In genomic region chr6:31896856-31897611, GRCh38 we compare ENCODE assay signal across 8 cellular contexts. TPM values are rescaled to one million over a fixed set of nuclear protein-coding genes. Genes with fewer than 3 reads are reported as not detected.
DNase-seq lines count a peak whose midpoint lies in the region; ATAC-seq and TF ChIP-seq lines count a peak whose summit lies in the region.

No MANE protein-coding gene starts in this region.

- H3K27me3 ChIP-seq in duodenal mucosa (ENCODE audit: control insufficient read depth in 1 of 2, insufficient read depth in 2 of 2, low read length in 2 of 2): no peaks in the 10 kb centered on the region

- TF ChIP-seq CTCF in nephron (IDR thresholded peaks at IDR 0.05; ENCODE audit: unreplicated experiment in 3 of 3): no peak
- TF ChIP-seq CTCF in omental fat pad (IDR thresholded peaks at IDR 0.05): no peak

- no peak for ATAC-seq in omental fat pad (ENCODE audit: low FRiP score)

- peak overlapping the region; percentile 1 to 60 for H3K9ac ChIP-seq in duodenal mucosa (ENCODE audit: low read depth in 1 of 2, low read length in 2 of 2)

- H3K4me1 Mint-ChIP-seq in nephron: peaks cover 21% of the 10 kb centered on the region

- peaks cover 10 to 29% of the 10 kb centered on the region in 2 donors for H3K36me3 ChIP-seq in duodenal mucosa (ENCODE audit: control insufficient read depth in 1 of 2, insufficient read depth in 2 of 2, low read length in 2 of 2)

- peak overlapping the region; percentile 95 for H3K4me3 ChIP-seq in GM08714 (ENCODE audit: low read length)
- peak overlapping the region; percentile 67 to 92 for H3K4me3 ChIP-seq in duodenal mucosa (ENCODE audit: low read depth in 1 of 2, low read length in 2 of 2)

- H3K9me3 ChIP-seq in duodenal mucosa (ENCODE audit: control insufficient read depth in 1 of 2, low read length in 2 of 2): no peaks in the 10 kb centered on the region

- peaks cover 5 to 24% of the 10 kb centered on the region in 2 donors for H3K4me1 ChIP-seq in duodenal mucosa (ENCODE audit: control insufficient read depth in 1 of 2, insufficient read depth in 2 of 2, low read length in 2 of 2)

- no peaks in the 10 kb centered on the region for H3K9me3 Mint-ChIP-seq in nephron

- H3K27me3 Mint-ChIP-seq in nephron (ENCODE audit: low read depth): no peaks in the 10 kb centered on the region

- H3K36me3 Mint-ChIP-seq in nephron (ENCODE audit: low read depth): peaks cover 25% of the 10 kb centered on the region

- H3K27ac ChIP-seq in duodenal mucosa (ENCODE audit: low read depth, low read length): no peak overlapping the region

- H3K27ac Mint-ChIP-seq in nephron: peak overlapping the region; percentile 8 to 86 (median 72)

- peak; percentile 68 for DNase-seq in NCI-H69 (lab: John Stamatoyannopoulos, UW)
- DNase-seq in NCI-H2029 treated with DMSO at 0.1 percent for 48 hours (lab: John Stamatoyannopoulos, UW): no peak
- DNase-seq in omental fat pad (ENCODE audit: low spot score): no peak
- DNase-seq in occipital lobe (lab: John Stamatoyannopoulos, UW): no peak
- DNase-seq in activated gamma-delta T cell (lab: John Stamatoyannopoulos, UW): no peak

- H3K4me3 Mint-ChIP-seq in nephron: peak overlapping the region; percentile 90 to 91 (median 91)

RNA-seq across cellular contexts. Expression of gene EHMT2, which starts 0.5 kb away (rescaled TPM):
- total RNA-seq in omental fat pad: 10 to 100 TPM; 17.4 to 25.9 (median 20.0) TPM
- total RNA-seq in occipital lobe: 83.9 TPM

RNA-seq across cellular contexts. Expression of gene ZBTB12, which starts 4.9 kb away (rescaled TPM):
- total RNA-seq in omental fat pad (1 to 10 TPM in 3 of 4 donors, under 1 TPM in 1; 0.48 to 1.9 (median 1.4) TPM), occipital lobe (25.6 TPM)

RNA-seq across cellular contexts. Expression of gene SLC44A4, which starts 18.2 kb away (rescaled TPM):
- total RNA-seq in omental fat pad: under 1 TPM in 3 of 4 donors, not detected in 1; 0.19 to 0.84 (median 0.38) TPM
- not detected for total RNA-seq in occipital lobe

RNA-seq across cellular contexts. Expression of gene C2, which starts 30.5 kb away (rescaled TPM):
- total RNA-seq in omental fat pad (10 to 100 TPM; 30.6 to 96.1 (median 46.0) TPM), occipital lobe (4.7 TPM)

RNA-seq across cellular contexts. Expression of gene NEU1, which starts 34.4 kb away (rescaled TPM):
- total RNA-seq in omental fat pad (10 to 100 TPM; 44.1 to 63.8 (median 55.2) TPM), occipital lobe (20.3 TPM)
